In the genomic region with DNA sequence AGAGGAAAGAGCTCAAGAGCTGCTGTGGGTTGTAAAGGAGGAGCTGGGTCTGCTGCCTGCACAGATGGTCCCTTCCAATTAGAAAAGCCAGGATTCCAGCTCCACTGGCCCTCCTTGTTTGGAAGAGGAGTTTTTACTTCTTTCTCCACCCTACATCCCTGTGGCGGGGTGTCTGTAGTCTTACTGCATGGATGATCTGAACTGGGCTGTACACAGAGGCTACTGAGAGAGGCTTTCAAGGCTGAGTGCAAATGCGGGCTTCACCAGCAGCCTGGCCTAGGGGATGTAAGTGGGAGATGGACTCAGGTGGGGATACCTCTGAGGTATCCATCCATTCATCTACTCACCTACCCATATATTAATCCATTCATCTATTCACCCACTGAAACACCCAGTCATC, we compare ENCODE assay signal across 27 cellular contexts. TPM values are rescaled to one million over a fixed set of nuclear protein-coding genes. Genes with fewer than 3 reads are reported as not detected.
"Had no signal": no experiment of that assay in that cellular context is flagged by ENCODE, and none has a peak within 500 bp of the region (broad histone marks: within the 10 kb centered on the region; RNA-seq: fewer than 3 reads in every experiment).

No MANE protein-coding gene starts in this region.

- H3K4me3 Mint-ChIP-seq: activated CD4-positive, alpha-beta memory T cell treated with anti-CD3 and anti-CD28 coated beads for 36 hours; activated CD4-positive, alpha-beta T cell treated with anti-CD3 and anti-CD28 coated beads, Interleukin-2, amount 10 ng/mL, durations not matched to agents 24 days and 14 days; activated naive CD8-positive, alpha-beta T cell treated with anti-CD3 and anti-CD28 coated beads, Interleukin-2, amount 50 U/mL, for 24 hours; activated T-cell treated with anti-CD3 and anti-CD28 coated beads, Interleukin-2, amount 50 U/mL, for 24 hours; IgD-negative memory B cell; T-helper 1 cell treated with Interleukin-12 subunit alpha and Interleukin-12 subunit beta and Interleukin-4 antibody, amounts not matched to agents 30 μg/mL and 1 μg/mL, for 36 hours had no signal

- H3K36me3 Mint-ChIP-seq: activated CD4-positive, alpha-beta memory T cell treated with anti-CD3 and anti-CD28 coated beads for 36 hours; activated naive CD4-positive, alpha-beta T cell treated with anti-CD3 and anti-CD28 coated beads, Interleukin-2, amount 50 U/mL, for 72 hours had no signal

- H3K36me3 ChIP-seq: ascending aorta, Peyer's patch, SJSA1 had no signal

- FAIRE-seq: bronchial epithelial cell had no signal

- H3K4me1 Mint-ChIP-seq: activated CD4-positive, alpha-beta T cell treated with anti-CD3 and anti-CD28 coated beads, Interleukin-2, amount 10 ng/mL, durations not matched to agents 24 days and 14 days; activated naive CD8-positive, alpha-beta T cell treated with anti-CD3 and anti-CD28 coated beads, Interleukin-2, amount 50 U/mL, for 24 hours; IgD-negative memory B cell had no signal

- H3K27ac ChIP-seq: ascending aorta, body of pancreas, Peyer's patch, RWPE1, SJSA1 had no signal

- H3K4me3 ChIP-seq: ascending aorta, body of pancreas, Peyer's patch, SJSA1 had no signal

- H3K9me3 Mint-ChIP-seq: activated CD4-positive, alpha-beta memory T cell treated with anti-CD3 and anti-CD28 coated beads for 36 hours; activated CD4-positive, alpha-beta T cell treated with anti-CD3 and anti-CD28 coated beads, Interleukin-2, amount 10 ng/mL, durations not matched to agents 24 days and 14 days; activated naive CD4-positive, alpha-beta T cell treated with anti-CD3 and anti-CD28 coated beads, Interleukin-2, amount 50 U/mL, for 72 hours; activated naive CD8-positive, alpha-beta T cell treated with anti-CD3 and anti-CD28 coated beads, Interleukin-2, amount 50 U/mL, for 24 hours; activated T-cell treated with anti-CD3 and anti-CD28 coated beads, Interleukin-2, amount 50 U/mL, for 24 hours; T-helper 1 cell treated with Interleukin-12 subunit alpha and Interleukin-12 subunit beta and Interleukin-4 antibody, amounts not matched to agents 30 μg/mL and 1 μg/mL, for 36 hours had no signal

- ATAC-seq: activated CD4-positive, CD25-positive, alpha-beta regulatory T cell treated with anti-CD3 and anti-CD28 coated beads, Interleukin-2, amount 50 U/mL, for 24 hours; activated naive CD4-positive, alpha-beta T cell treated with anti-CD3 and anti-CD28 coated beads, Interleukin-2, amount 50 U/mL, for 72 hours; activated naive CD8-positive, alpha-beta T cell treated with anti-CD3 and anti-CD28 coated beads, Interleukin-2, amount 50 U/mL, for 24 hours; body of pancreas; SK-N-SH treated with all-trans-retinoic acid at 6 μM for 48 hours had no signal

- H3K4me1 ChIP-seq: SJSA1 had no signal

- H3K9me3 ChIP-seq: ascending aorta, body of pancreas, Peyer's patch, SJSA1 had no signal

- DNase-seq: activated CD4-positive, alpha-beta memory T cell treated with anti-CD3 and anti-CD28 coated beads for 36 hours; activated CD4-positive, alpha-beta T cell treated with anti-CD3 and anti-CD28 coated beads, Interleukin-2, amount 10 ng/mL, durations not matched to agents 24 days and 14 days; activated effector memory CD4-positive, alpha-beta T cell treated with anti-CD3 and anti-CD28 coated beads, Interleukin-2, amount 50 U/mL, for 16 hours; activated naive CD4-positive, alpha-beta T cell treated with Interleukin-2 at 50 U/mL for 16 hours; activated naive CD8-positive, alpha-beta T cell treated with anti-CD3 and anti-CD28 coated beads, Interleukin-2, amount 50 U/mL, for 24 hours; activated T-cell treated with anti-CD3 and anti-CD28 coated beads, Interleukin-2, amount 50 U/mL, for 24 hours; amniotic stem cell; body of pancreas; KG1; NCI-H1048; NCI-H146; NCI-H187 treated with DMSO at 0.1 percent for 48 hours; NCI-H2081 treated with DMSO at 0.1 percent for 48 hours; NCI-H446; SHP77; SW 1271 had no signal

RNA-seq across cellular contexts. Expression of a gene that starts 7.1 kb away (rescaled TPM):
- total RNA-seq: activated CD4-positive, alpha-beta memory T cell treated with anti-CD3 and anti-CD28 coated beads for 36 hours; activated CD4-positive, alpha-beta T cell treated with anti-CD3 and anti-CD28 coated beads, Interleukin-2, amount 10 ng/mL, durations not matched to agents 24 days and 14 days; activated CD8-positive, alpha-beta memory T cell treated with anti-CD3 and anti-CD28 coated beads for 36 hours; SJSA1 had no signal
- polyA plus RNA-seq: IgD-negative memory B cell had no signal
